ENCODE assay signal across 8 cellular contexts in genomic region chr2:160492401-160493226, GRCh38. TPM values are rescaled to one million over a fixed set of nuclear protein-coding genes. Genes with fewer than 3 reads are reported as not detected.
DNase-seq lines count a peak whose midpoint lies in the region; ATAC-seq and TF ChIP-seq lines count a peak whose summit lies in the region.

No MANE protein-coding gene starts in this region.

- peak; percentile 56 for TF ChIP-seq POLR2A in right lobe of liver (IDR thresholded peaks at IDR 0.05)

- H3K9me3 ChIP-seq in right lobe of liver, result no peaks in the 10 kb centered on the region

- CTCF ChIA-PET in activated CD4-positive, alpha-beta T cell treated with anti-CD3 and anti-CD28 coated beads, Interleukin-2, amount 10 ng/mL, durations not matched to agents 7 days and 5 days (lab: Charles Lee), result interaction anchor here (1.3 kb wide), 1 partner anchor 63 kb away, joined by 4 read pairs; no protein-coding TSS in a partner anchor

- TF ChIP-seq CTCF in right lobe of liver (IDR thresholded peaks at IDR 0.05), result no peak

- no peaks in the 10 kb centered on the region for H3K36me3 ChIP-seq in right lobe of liver

- no peaks in the 10 kb centered on the region for H3K27me3 ChIP-seq in right lobe of liver

- H3K4me1 Mint-ChIP-seq in activated CD4-positive, alpha-beta T cell treated with anti-CD3 and anti-CD28 coated beads, Interleukin-2, amount 10 ng/mL, durations not matched to agents 7 days and 5 days, result peaks cover 42% of the 10 kb centered on the region
- H3K4me1 Mint-ChIP-seq in dendritic cell treated with granulocyte-macrophage colony-stimulating factor and Interleukin-4, amounts not matched to agents 40 ng/mL and 50 ng/mL, for 4 days (ENCODE audit: low read depth), result peaks cover 23% of the 10 kb centered on the region

- peak overlapping the region; percentile 92 to 95 (median 93) for H3K27ac ChIP-seq in right lobe of liver

- H3K4me1 ChIP-seq in right lobe of liver, result peaks cover 0 to 17% (median 3%) of the 10 kb centered on the region in 4 donors

- WGBS in right lobe of liver (ENCODE audit: insufficient coverage, low coverage, low lambda C conversion rate, missing lambda C conversion rate), result under 1% methylated on average over 19 of the region's 66 CpGs

- no peaks in the 10 kb centered on the region for H3K9me3 Mint-ChIP-seq in activated CD4-positive, alpha-beta T cell treated with anti-CD3 and anti-CD28 coated beads, Interleukin-2, amount 10 ng/mL, durations not matched to agents 7 days and 5 days
- H3K9me3 Mint-ChIP-seq in dendritic cell treated with granulocyte-macrophage colony-stimulating factor and Interleukin-4, amounts not matched to agents 40 ng/mL and 50 ng/mL, for 4 days, result no peaks in the 10 kb centered on the region

- peaks cover 16% of the 10 kb centered on the region for H3K36me3 Mint-ChIP-seq in activated CD4-positive, alpha-beta T cell treated with anti-CD3 and anti-CD28 coated beads, Interleukin-2, amount 10 ng/mL, durations not matched to agents 7 days and 5 days (ENCODE audit: low read depth)
- peaks cover 9% of the 10 kb centered on the region for H3K36me3 Mint-ChIP-seq in dendritic cell treated with granulocyte-macrophage colony-stimulating factor and Interleukin-4, amounts not matched to agents 40 ng/mL and 50 ng/mL, for 4 days (ENCODE audit: low read depth)

- POLR2A ChIA-PET in activated CD4-positive, alpha-beta T cell treated with anti-CD3 and anti-CD28 coated beads, Interleukin-2, amount 10 ng/mL, durations not matched to agents 7 days and 5 days (lab: Charles Lee), result no interaction called here

- DNase-seq in NCI-H1105 treated with DMSO at 0.1 percent for 48 hours (lab: John Stamatoyannopoulos, UW) (peak; percentile 56), right lobe of liver (peak; percentile 76 to 88 (median 83)), GM19240 (ENCODE audit: insufficient read length, low spot score) (no peak)
- DNase-seq in activated CD4-positive, alpha-beta T cell treated with anti-CD3 and anti-CD28 coated beads, Interleukin-2, amount 10 ng/mL, durations not matched to agents 7 days and 5 days, result peak; percentile 66
- DNase-seq in stimulated activated CD8-positive, alpha-beta memory T cell treated with anti-CD3 and anti-CD28 coated beads, Interleukin-12 subunit alpha, Interleukin-12 subunit beta, amount 100 ng/mL, for 1 hour (ENCODE audit: low read depth), result peak; percentile 33

- H3K27me3 Mint-ChIP-seq in activated CD4-positive, alpha-beta T cell treated with anti-CD3 and anti-CD28 coated beads, Interleukin-2, amount 10 ng/mL, durations not matched to agents 7 days and 5 days, result peaks cover 12% of the 10 kb centered on the region
- H3K27me3 Mint-ChIP-seq in dendritic cell treated with granulocyte-macrophage colony-stimulating factor and Interleukin-4, amounts not matched to agents 40 ng/mL and 50 ng/mL, for 4 days, result peaks cover 21% of the 10 kb centered on the region

- ATAC-seq in GM19372 (IDR thresholded peaks at IDR 0.05; ENCODE audit: low read depth, unreplicated experiment) (peak; percentile 48), right lobe of liver (peak; percentile 84 to 89 (median 88)), GM18517 (IDR thresholded peaks at IDR 0.05; ENCODE audit: unreplicated experiment) (no peak)

- H3K4me3 Mint-ChIP-seq in activated CD4-positive, alpha-beta T cell treated with anti-CD3 and anti-CD28 coated beads, Interleukin-2, amount 10 ng/mL, durations not matched to agents 7 days and 5 days, result peak overlapping the region; percentile 95
- peak overlapping the region; percentile 90 for H3K4me3 Mint-ChIP-seq in dendritic cell treated with granulocyte-macrophage colony-stimulating factor and Interleukin-4, amounts not matched to agents 40 ng/mL and 50 ng/mL, for 4 days

- H3K4me3 ChIP-seq in right lobe of liver, result peak overlapping the region; percentile 80 to 87 (median 86)

- H3K27ac Mint-ChIP-seq in activated CD4-positive, alpha-beta T cell treated with anti-CD3 and anti-CD28 coated beads, Interleukin-2, amount 10 ng/mL, durations not matched to agents 7 days and 5 days, result peak overlapping the region; percentile 97
- H3K27ac Mint-ChIP-seq in dendritic cell treated with granulocyte-macrophage colony-stimulating factor and Interleukin-4, amounts not matched to agents 40 ng/mL and 50 ng/mL, for 4 days, result peak overlapping the region; percentile 83

- intact Hi-C loops in dendritic cell treated with granulocyte-macrophage colony-stimulating factor and Interleukin-4, amounts not matched to agents 40 ng/mL and 50 ng/mL, for 4 days (cut with micrococcal nuclease), result loop anchor here (10.0 kb wide), 1 partner anchor 168 kb away; no protein-coding TSS in a partner anchor
- intact Hi-C loops in right lobe of liver (cut with DNase I), result no loop called here

RNA-seq across cellular contexts. Expression of gene RBMS1, which starts 1.0 kb away (rescaled TPM):
- 100 to 1,000 TPM in 1 of 2 experiments, 10 to 100 TPM in 1; 84.4 to 100 TPM for total RNA-seq in activated CD4-positive, alpha-beta T cell treated with anti-CD3 and anti-CD28 coated beads, Interleukin-2, amount 10 ng/mL, durations not matched to agents 7 days and 5 days
- 10 to 100 TPM in 4 of 6 experiments, 1 to 10 TPM in 2; 8.5 to 21.4 (median 14.3) TPM for total RNA-seq in right lobe of liver
